33 cellular contexts compared by ENCODE assay signal in the genomic region with DNA sequence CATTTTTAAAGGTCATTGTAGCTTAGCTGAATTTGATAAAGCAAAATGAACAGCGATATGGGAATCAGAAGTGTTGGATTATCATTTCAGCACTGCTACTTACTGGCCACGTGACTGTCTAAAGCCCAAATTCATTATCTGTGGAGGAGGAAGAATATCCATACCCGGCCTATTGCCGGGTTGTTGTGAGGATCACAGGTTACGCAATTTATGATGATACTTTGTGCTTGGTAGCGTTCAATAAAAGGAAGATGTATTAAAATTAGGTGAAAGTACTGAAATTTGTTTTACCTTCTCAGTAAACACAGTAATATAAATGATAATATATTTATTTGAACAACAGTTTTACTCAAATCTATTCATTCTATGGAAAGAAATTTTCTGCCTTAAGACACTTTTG.
DNase-seq lines count a peak whose midpoint lies in the region; ATAC-seq, FAIRE-seq and TF ChIP-seq lines count a peak whose summit lies in the region.
"Had no signal": no experiment of that assay in that cellular context is flagged by ENCODE, and none has a peak within 500 bp of the region (broad histone marks: within the 10 kb centered on the region; RNA-seq: fewer than 3 reads in every experiment).

No MANE protein-coding gene starts in this region.

- H3K4me2 ChIP-seq in HepG2 (ENCODE audit: low read depth, low read length) (no peak overlapping the region), IMR-90 (ENCODE audit: low read depth, low read length) (no peak overlapping the region), H1 (ENCODE audit: insufficient read depth in 1 of 2, low read depth in 2 of 2, low read length in 2 of 2) (no peak overlapping the region)
- H3K4me2 ChIP-seq: A549; BLaER1; BLaER1 treated with 17β-estradiol and CSF1 and Interleukin-3, amounts not matched to agents 10 nM and 100 nM had no signal

- H3K4me3 ChIP-seq in HepG2 (replicated peaks in 1 of 3; ENCODE audit: insufficient read depth in 1 of 3, low read depth in 2 of 3, low read length in 3 of 3): no peak overlapping the region
- no peak overlapping the region for H3K4me3 ChIP-seq in right lobe of liver
- H3K4me3 ChIP-seq in IMR-90 (ENCODE audit: insufficient read depth, low read depth, low read length): no peak overlapping the region
- no peak overlapping the region for H3K4me3 ChIP-seq in H1 (ENCODE audit: extremely low read depth in 1 of 4, insufficient read depth in 2 of 4, low read depth in 3 of 4, low read length in 4 of 4)
- H3K4me3 ChIP-seq: A549; BLaER1; BLaER1 treated with 17β-estradiol and CSF1 and Interleukin-3, amounts not matched to agents 10 nM and 100 nM had no signal

- 5% methylated on average over 6 of the region's 6 CpGs for WGBS in HepG2 (ENCODE audit: low lambda C conversion rate)
- WGBS in right lobe of liver (ENCODE audit: insufficient coverage, low coverage, low lambda C conversion rate, missing lambda C conversion rate): 61% methylated on average over 6 of the region's 6 CpGs
- no CpG with 5 or more reads among the region's 6 CpGs for WGBS in IMR-90 (ENCODE audit: extremely low coverage in 2 of 2, insufficient read length in 1 of 2), 2 experiments
- WGBS in H1 (ENCODE audit: extremely low coverage in 1 of 2, insufficient coverage in 1 of 2, insufficient read length in 1 of 2, insufficient replicate concordance in 2 of 2, low coverage in 1 of 2, low lambda C conversion rate in 2 of 2, missing lambda C conversion rate in 1 of 2), 2 experiments: 86% methylated on average over 6 of the region's 6 CpGs; no CpG with 5 or more reads in 1 of the 2 experiments

- ATAC-seq in HepG2: no peak
- ATAC-seq in right lobe of liver: no peak
- no peak for ATAC-seq in IMR-90 (ENCODE audit: low read depth)
- ATAC-seq in HG03139 (IDR thresholded peaks at IDR 0.05; ENCODE audit: unreplicated experiment): no peak
- ATAC-seq: A549; CD8-positive, alpha-beta T cell had no signal

- H3K23ac ChIP-seq in IMR-90 (ENCODE audit: low read depth, low read length) (no peak overlapping the region), H1 (ENCODE audit: insufficient read length) (no peak overlapping the region)

- H3K9me1 ChIP-seq in IMR-90 (ENCODE audit: insufficient read depth, low read length): no peaks in the 10 kb centered on the region

- H3K27me3 ChIP-seq in HepG2 (ENCODE audit: control insufficient read depth in 1 of 2, insufficient read depth in 2 of 2, low read length in 2 of 2) (no peaks in the 10 kb centered on the region), right lobe of liver (no peaks in the 10 kb centered on the region), IMR-90 (ENCODE audit: control insufficient read depth, insufficient read depth, low read length) (no peaks in the 10 kb centered on the region), H1 (replicated peaks in 1 of 4; ENCODE audit: control insufficient read depth in 3 of 4, extremely low read depth in 1 of 4, insufficient read depth in 3 of 4, low read length in 3 of 4) (no peaks in the 10 kb centered on the region)
- H3K27me3 ChIP-seq: BE2C; BLaER1; BLaER1 treated with 17β-estradiol and CSF1 and Interleukin-3, amounts not matched to agents 10 nM and 100 nM had no signal

- TF ChIP-seq POLR2A in HepG2 (IDR thresholded peaks at IDR 0.05; ENCODE audit: insufficient read depth in 1 of 2, low read depth in 2 of 2, low read length in 2 of 2) (no peak), right lobe of liver (IDR thresholded peaks at IDR 0.05) (no peak), IMR-90 (IDR thresholded peaks at IDR 0.05; ENCODE audit: low read depth, low read length) (no peak), H1 (IDR thresholded peaks at IDR 0.05; ENCODE audit: control extremely low read depth in 1 of 2, low read depth in 2 of 2, low read length in 2 of 2) (no peak)

- H3K9me3 ChIP-seq in HepG2 (ENCODE audit: low read length) (no peaks in the 10 kb centered on the region), right lobe of liver (no peaks in the 10 kb centered on the region), IMR-90 (ENCODE audit: control insufficient read depth, insufficient read depth, low read length) (0 out of 2 replicates have a peak, but pooled peaks cover 2% of the 10 kb centered on the region), H1 (ENCODE audit: insufficient read depth in 2 of 2, low read depth in 1 of 2, low read length in 1 of 2) (no peaks in the 10 kb centered on the region)
- H3K9me3 ChIP-seq: A549; BE2C; BLaER1; BLaER1 treated with 17β-estradiol and CSF1 and Interleukin-3, amounts not matched to agents 10 nM and 100 nM; Caco-2 had no signal

- H3K27ac ChIP-seq in HepG2 (ENCODE audit: extremely low read length, insufficient read depth, low read length) (no peak overlapping the region), right lobe of liver (no peak overlapping the region), IMR-90 (ENCODE audit: insufficient read depth, low read length) (no peak overlapping the region), H1 (ENCODE audit: low read depth, low read length) (no peak overlapping the region)
- H3K27ac ChIP-seq: 22Rv1; A549; BLaER1; BLaER1 treated with 17β-estradiol and CSF1 and Interleukin-3, amounts not matched to agents 10 nM and 100 nM; C4-2B had no signal

- no peak overlapping the region for H2AK5ac ChIP-seq in IMR-90 (ENCODE audit: low read depth, low read length)
- H2AK5ac ChIP-seq in H1 (ENCODE audit: low read depth, low read length): no peak overlapping the region

- no peaks in the 10 kb centered on the region for H4K20me1 ChIP-seq in HepG2 (ENCODE audit: insufficient read depth, low read length)
- H4K20me1 ChIP-seq in IMR-90 (ENCODE audit: insufficient read depth, low read length): no peaks in the 10 kb centered on the region
- H4K20me1 ChIP-seq in H1 (replicated peaks in 1 of 2; ENCODE audit: control insufficient read depth in 1 of 2, insufficient read depth in 2 of 2, low read length in 2 of 2): no peaks in the 10 kb centered on the region
- H4K20me1 ChIP-seq: BLaER1; BLaER1 treated with 17β-estradiol and CSF1 and Interleukin-3, amounts not matched to agents 10 nM and 100 nM had no signal

- H4K5ac ChIP-seq in IMR-90 (ENCODE audit: low read depth, low read length): no peak overlapping the region
- H4K5ac ChIP-seq in H1 (ENCODE audit: insufficient read length, low read depth, low read length): no peak overlapping the region

- no peak for DNase-seq in HepG2 (ENCODE audit: low spot score)
- no peak for DNase-seq in right lobe of liver
- no peak for DNase-seq in IMR-90
- DNase-seq in H1 (ENCODE audit: low read depth in 1 of 2, low spot score in 2 of 2): no peak
- DNase-seq in GM13977 (ENCODE audit: low spot score): no peak
- DNase-seq: 8988T; ACHN; AML-193; BE2C; C1 segment of cervical spinal cord; Caco-2; Calu3; CD4-positive, alpha-beta memory T cell; CD4-positive, alpha-beta T cell; CD4-positive, CD25-positive, alpha-beta regulatory T cell; CD8-positive, alpha-beta memory T cell; CD8-positive, alpha-beta T cell; COR-L47; DMS 273 treated with DMSO at 0.1 percent for 48 hours; DMS153; DMS53; DMS79; DMS79 treated with DMSO at 0.1 percent for 48 hours; DND-41; EL had no signal

- dilution Hi-C loops in IMR-90 (cut with HindIII; ENCODE audit: low sequenced_read_pairs, unreplicated experiment): no loop called here

- TF ChIP-seq RAD21 in HepG2 (CRISPR knock-in tag; IDR thresholded peaks at IDR 0.05): no peak
- no peak for TF ChIP-seq RAD21 in IMR-90 (IDR thresholded peaks at IDR 0.05; ENCODE audit: low read length)
- no peak for TF ChIP-seq RAD21 in H1 (IDR thresholded peaks at IDR 0.05 in 1 of 2, conservative IDR thresholded peaks at IDR 0.05 in 1 of 2; ENCODE audit: low read depth in 2 of 2, low read length in 2 of 2)

- H3K23me2 ChIP-seq in H1 (ENCODE audit: low read depth, low read length): no peaks in the 10 kb centered on the region

- POLR2A ChIA-PET in HepG2 (lab: Yijun Ruan, JAX) (no interaction called here), IMR-90 (lab: Charles Lee; ENCODE audit: unreplicated experiment) (no interaction called here), H1 (lab: Charles Lee; ENCODE audit: partially characterized antibody) (no interaction called here)

- intact Hi-C loops in HepG2 (cut with micrococcal nuclease; ENCODE audit: unreplicated experiment): no loop called here
- intact Hi-C loops in right lobe of liver (cut with DNase I): no loop called here
- intact Hi-C loops in IMR-90 (cut with micrococcal nuclease): no loop called here

- H3K4me1 ChIP-seq in HepG2 (ENCODE audit: insufficient read depth, low read length) (no peaks in the 10 kb centered on the region), right lobe of liver (no peaks in the 10 kb centered on the region), IMR-90 (ENCODE audit: control insufficient read depth, insufficient read depth, low read length) (no peaks in the 10 kb centered on the region), H1 (replicated peaks in 1 of 4; ENCODE audit: control insufficient read depth in 3 of 4, insufficient read depth in 4 of 4, low read length in 3 of 4) (no peaks in the 10 kb centered on the region)
- H3K4me1 ChIP-seq: A549; BE2C; BLaER1; BLaER1 treated with 17β-estradiol and CSF1 and Interleukin-3, amounts not matched to agents 10 nM and 100 nM; Caco-2 had no signal

- no TSS peak for BruUV-seq in HepG2 (replicated peaks; lab: Mats Ljungman, UMichigan)
- BruUV-seq in IMR-90 (replicated peaks; lab: Mats Ljungman, UMichigan): no TSS peak

- no peak overlapping the region for H2BK120ac ChIP-seq in IMR-90 (ENCODE audit: low read depth, low read length)
- H2BK120ac ChIP-seq in H1 (replicated peaks; ENCODE audit: low read depth, low read length): no peak overlapping the region

- H3K56ac ChIP-seq in IMR-90 (ENCODE audit: extremely low read depth, insufficient read depth, low read length): no peak overlapping the region
- H3K56ac ChIP-seq in H1 (replicated peaks; ENCODE audit: insufficient read length, low read depth, low read length): no peak overlapping the region

- no peak overlapping the region for H4K91ac ChIP-seq in IMR-90 (ENCODE audit: insufficient read depth, low read depth, low read length)
- no peak overlapping the region for H4K91ac ChIP-seq in H1 (replicated peaks; ENCODE audit: insufficient read length, low read length)

- in situ Hi-C loops in HepG2 (cut with HindIII; ENCODE audit: extremely low pct_ligation_motif_present, low pct_unique_long_range_greater_than_20kb) (no loop called here), IMR-90 (cut with MboI; ENCODE audit: low sequenced_read_pairs) (no loop called here), GM13977 (cut with MboI; ENCODE audit: low pct_unique_long_range_greater_than_20kb, low sequenced_read_pairs, unreplicated experiment) (no loop called here)

- no peaks in the 10 kb centered on the region for H3K36me3 ChIP-seq in HepG2 (replicated peaks in 1 of 2; ENCODE audit: control insufficient read depth in 1 of 2, insufficient read depth in 2 of 2, low read length in 2 of 2)
- no peaks in the 10 kb centered on the region for H3K36me3 ChIP-seq in right lobe of liver
- H3K36me3 ChIP-seq in IMR-90 (ENCODE audit: control insufficient read depth, insufficient read depth, low read length): no peaks in the 10 kb centered on the region
- H3K36me3 ChIP-seq in H1 (ENCODE audit: control insufficient read depth in 2 of 4, insufficient read depth in 4 of 4, low read length in 3 of 4): no peaks in the 10 kb centered on the region
- H3K36me3 ChIP-seq: BE2C; BLaER1; BLaER1 treated with 17β-estradiol and CSF1 and Interleukin-3, amounts not matched to agents 10 nM and 100 nM had no signal

- no peak for FAIRE-seq in HepG2 (lab: Jason Lieb, UNC)
- FAIRE-seq in H1 (lab: Jason Lieb, UNC): no peak
- FAIRE-seq: A204.1, A549, D721Med had no signal

- H4K8ac ChIP-seq in IMR-90 (ENCODE audit: low read depth in 2 of 2, low read length in 2 of 2): no peak overlapping the region
- H4K8ac ChIP-seq in H1 (ENCODE audit: extremely low read depth, insufficient read depth, low read length): no peak overlapping the region

- no peak overlapping the region for H2BK15ac ChIP-seq in IMR-90 (ENCODE audit: low read depth, low read length)
- no peak overlapping the region for H2BK15ac ChIP-seq in H1 (ENCODE audit: low read length)

- no peak overlapping the region for H2AFZ ChIP-seq in HepG2 (ENCODE audit: low read length)
- H2AFZ ChIP-seq in IMR-90 (replicated peaks; ENCODE audit: low read length, poor library complexity): no peak overlapping the region
- H2AFZ ChIP-seq in H1 (ENCODE audit: low read length): no peak overlapping the region

- TF ChIP-seq CTCF in HepG2 (CRISPR knock-in tag; IDR thresholded peaks at IDR 0.05) (no peak), right lobe of liver (IDR thresholded peaks at IDR 0.05) (no peak), IMR-90 (conservative IDR thresholded peaks at IDR 0.05; ENCODE audit: low read depth, low read length) (no peak), H1 (IDR thresholded peaks at IDR 0.05; ENCODE audit: control extremely low read depth in 1 of 3, insufficient read depth in 1 of 3, low read depth in 1 of 3, low read length in 3 of 3) (no peak), GM13977 (IDR thresholded peaks at IDR 0.05; ENCODE audit: extremely low read depth, insufficient read depth, missing control alignments) (no peak)

- H2BK20ac ChIP-seq in IMR-90 (ENCODE audit: low read depth, low read length): no peak overlapping the region
- H2BK20ac ChIP-seq in H1 (ENCODE audit: low read length): no peak overlapping the region

- H2AK9ac ChIP-seq in IMR-90 (replicated peaks; ENCODE audit: low read depth, low read length, poor library complexity): no peak overlapping the region

- TF ChIP-seq EP300 in HepG2 (IDR thresholded peaks at IDR 0.05; ENCODE audit: low read depth in 2 of 2, low read length in 2 of 2): no peak
- no peak for TF ChIP-seq EP300 in HepG2 (CRISPR knock-in tag; IDR thresholded peaks at IDR 0.05; ENCODE audit: borderline replicate concordance)
- no peak for TF ChIP-seq EP300 in H1 (IDR thresholded peaks at IDR 0.05; ENCODE audit: borderline replicate concordance in 1 of 2, low read depth in 2 of 2, low read length in 2 of 2)

- H3K9ac ChIP-seq in HepG2 (ENCODE audit: insufficient read depth, low read depth, low read length): no peak overlapping the region
- no peak overlapping the region for H3K9ac ChIP-seq in IMR-90 (ENCODE audit: low read depth, low read length)
- no peak overlapping the region for H3K9ac ChIP-seq in H1 (replicated peaks in 1 of 4; ENCODE audit: extremely low read depth in 1 of 4, low read depth in 3 of 4, low read length in 3 of 4)
- H3K9ac ChIP-seq: BLaER1; BLaER1 treated with 17β-estradiol and CSF1 and Interleukin-3, amounts not matched to agents 10 nM and 100 nM had no signal

- H3K79me2 ChIP-seq in HepG2 (ENCODE audit: insufficient read depth, low read length): no peaks in the 10 kb centered on the region
- no peaks in the 10 kb centered on the region for H3K79me2 ChIP-seq in H1 (ENCODE audit: control insufficient read depth in 1 of 2, insufficient read depth in 2 of 2, low read length in 2 of 2)

- H3K79me1 ChIP-seq in IMR-90 (ENCODE audit: low read depth in 1 of 2, low read length in 2 of 2) (no peaks in the 10 kb centered on the region), H1 (ENCODE audit: low read depth, low read length) (no peaks in the 10 kb centered on the region)

- H3K4ac ChIP-seq in IMR-90 (ENCODE audit: low read depth, low read length): no peak overlapping the region
- H3K4ac ChIP-seq in H1 (replicated peaks; ENCODE audit: insufficient read length, low read depth, low read length): no peak overlapping the region

- no peak overlapping the region for H3K18ac ChIP-seq in IMR-90 (ENCODE audit: low read depth, low read length)
- H3K18ac ChIP-seq in H1 (ENCODE audit: extremely low read depth, low read length): no peak overlapping the region

- CTCF ChIA-PET in HepG2 (lab: Yijun Ruan, JAX; ENCODE audit: low intra/inter-chr PET ratio, low total read pairs) (no interaction called here), IMR-90 (lab: Yijun Ruan, JAX) (no interaction called here), H1 (lab: Charles Lee; ENCODE audit: partially characterized antibody) (no interaction called here)

- H2BK12ac ChIP-seq in H1 (ENCODE audit: low read depth, low read length): no peak overlapping the region

- H3K14ac ChIP-seq in IMR-90 (replicated peaks; ENCODE audit: low read depth, low read length): no peak overlapping the region
- no peak overlapping the region for H3K14ac ChIP-seq in H1 (ENCODE audit: insufficient read length)

- H2BK5ac ChIP-seq in IMR-90 (ENCODE audit: low read depth, low read length, poor library complexity, severe bottlenecking): no peak overlapping the region
- no peak overlapping the region for H2BK5ac ChIP-seq in H1 (ENCODE audit: low read depth, low read length)

Comparison
In these comparisons a context has a peak if more than half of its experiments do, and no peak if none do; other contexts are left out.
1. Of the 41 proteins assayed by ChIP-seq in both HepG2 and H1: peak only in HepG2: none; only in H1: none; in both: CEBPB; in neither: 40.